Comparison of ENCODE assay signal across 8 cellular contexts in the genomic region with DNA sequence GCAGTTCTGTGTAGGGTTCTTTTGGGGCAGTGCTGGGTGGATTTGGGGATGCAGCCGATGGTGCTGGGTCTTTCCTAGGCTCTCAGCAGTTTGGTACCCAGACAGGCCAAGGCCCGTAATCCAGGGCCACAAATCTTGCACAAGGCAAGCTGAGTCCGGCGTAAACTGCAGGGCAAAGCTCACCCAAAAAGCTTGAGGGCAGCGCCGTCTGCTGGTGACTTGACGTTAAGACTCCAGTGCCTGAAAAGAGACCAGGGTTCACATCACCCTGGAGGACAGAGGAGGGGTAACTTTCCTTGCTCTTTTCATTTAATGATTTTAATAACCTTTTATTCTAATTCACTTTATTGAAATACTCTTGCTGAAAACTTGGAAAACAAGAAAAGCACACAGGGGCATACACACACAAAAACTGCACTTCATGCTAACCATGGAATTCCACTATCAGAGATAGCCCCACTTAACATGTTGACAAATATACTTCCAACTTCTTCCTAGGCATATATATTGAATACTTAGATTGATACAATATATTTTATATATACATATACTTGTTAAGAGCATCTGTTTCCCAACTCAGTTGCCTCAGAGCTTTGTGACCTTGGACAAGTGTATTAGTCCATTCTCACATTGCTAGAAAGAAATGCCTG. TPM values are rescaled to one million over a fixed set of nuclear protein-coding genes. Genes with fewer than 3 reads are reported as not detected.
DNase-seq lines count a peak whose midpoint lies in the region; ATAC-seq and TF ChIP-seq lines count a peak whose summit lies in the region.

No MANE protein-coding gene starts in this region.

- intact Hi-C loops in Panc1 (cut with micrococcal nuclease; ENCODE audit: unreplicated experiment), result loop anchor here (10.0 kb wide), 2 partner anchors 390 to 680 kb away; a partner anchor contains a TSS

- no peak overlapping the region for H3K4me3 Mint-ChIP-seq in activated T-cell treated with anti-CD3 and anti-CD28 coated beads, Interleukin-2, amount 50 U/mL, for 4 hours
- H3K4me3 Mint-ChIP-seq in nephron, result no peak overlapping the region

- no TSS peak for BruUV-seq in Panc1 (replicated peaks; lab: Mats Ljungman, UMichigan)

- peak overlapping the region in 1 of 3 experiments; percentile 2 for H3K27ac Mint-ChIP-seq in nephron

- CTCF ChIA-PET in Panc1 (lab: Charles Lee), result interaction anchor here (1.0 to 1.5 kb wide), 2 partner anchors 644 to 685 kb away, joined by 3 to 4 read pairs; no protein-coding TSS in a partner anchor

- no peaks in the 10 kb centered on the region for H3K79me2 ChIP-seq in fibroblast of lung (ENCODE audit: control insufficient read depth, insufficient read depth, low read length)

- no peaks in the 10 kb centered on the region for H3K4me1 Mint-ChIP-seq in activated T-cell treated with anti-CD3 and anti-CD28 coated beads, Interleukin-2, amount 50 U/mL, for 4 hours (ENCODE audit: low read depth)
- peaks cover 14% of the 10 kb centered on the region for H3K4me1 Mint-ChIP-seq in nephron

- H3K27ac ChIP-seq in Panc1 (ENCODE audit: low read length), result no peak overlapping the region
- no peak overlapping the region for H3K27ac ChIP-seq in fibroblast of lung (ENCODE audit: insufficient read depth, low read length)

- no peaks in the 10 kb centered on the region for H3K36me3 Mint-ChIP-seq in activated T-cell treated with anti-CD3 and anti-CD28 coated beads, Interleukin-2, amount 50 U/mL, for 4 hours (ENCODE audit: insufficient read depth)
- H3K36me3 Mint-ChIP-seq in nephron (ENCODE audit: low read depth), result no peaks in the 10 kb centered on the region

- H3K9me3 ChIP-seq in Panc1 (ENCODE audit: control insufficient read depth, insufficient read depth, low read depth, low read length) (no peaks in the 10 kb centered on the region), fibroblast of lung (ENCODE audit: control insufficient read depth, insufficient read depth, low read depth, low read length) (no peaks in the 10 kb centered on the region)

- H3K36me3 ChIP-seq in Panc1 (ENCODE audit: control insufficient read depth, insufficient read depth, low read length), result no peaks in the 10 kb centered on the region
- no peaks in the 10 kb centered on the region for H3K36me3 ChIP-seq in fibroblast of lung (ENCODE audit: control insufficient read depth, insufficient read depth, low read length)

- H3K4me3 ChIP-seq in GM12865 (ENCODE audit: low read depth, low read length), result no peak overlapping the region
- H3K4me3 ChIP-seq in Panc1 (ENCODE audit: low read depth in 2 of 2, low read length in 2 of 2), result no peak overlapping the region
- no peak overlapping the region for H3K4me3 ChIP-seq in fibroblast of lung (replicated peaks in 1 of 4; ENCODE audit: control extremely low read depth in 1 of 4, insufficient read depth in 1 of 4, low read depth in 3 of 4, low read length in 4 of 4)

- H3K9me3 Mint-ChIP-seq in activated T-cell treated with anti-CD3 and anti-CD28 coated beads, Interleukin-2, amount 50 U/mL, for 4 hours, result no peaks in the 10 kb centered on the region
- no peaks in the 10 kb centered on the region for H3K9me3 Mint-ChIP-seq in nephron

- TF ChIP-seq CTCF in GM12865 (IDR thresholded peaks at IDR 0.05; ENCODE audit: insufficient read depth, low read depth, low read length, missing control alignments) (peak; percentile 100), Panc1 (IDR thresholded peaks at IDR 0.05) (peak; percentile 97), fibroblast of lung (conservative IDR thresholded peaks at IDR 0.05 in 1 of 2, IDR thresholded peaks at IDR 0.05 in 1 of 2; ENCODE audit: low read depth in 1 of 2, low read length in 2 of 2) (peak; percentile 100), nephron (IDR thresholded peaks at IDR 0.05; ENCODE audit: unreplicated experiment in 3 of 3) (peak; percentile 95 to 97 (median 97))

- POLR2A ChIA-PET in Panc1 (lab: Charles Lee), result no interaction called here

- peaks cover 8% of the 10 kb centered on the region for H3K27me3 Mint-ChIP-seq in activated T-cell treated with anti-CD3 and anti-CD28 coated beads, Interleukin-2, amount 50 U/mL, for 4 hours (ENCODE audit: low read depth)
- H3K27me3 Mint-ChIP-seq in nephron (ENCODE audit: low read depth), result peaks cover 35% of the 10 kb centered on the region

- H2AFZ ChIP-seq in fibroblast of lung (ENCODE audit: low read length), result no peak overlapping the region

- in situ Hi-C loops in Panc1 (cut with HindIII; ENCODE audit: low pct_unique_long_range_greater_than_20kb, low sequenced_read_pairs), result no loop called here

- H4K20me1 ChIP-seq in fibroblast of lung (ENCODE audit: control insufficient read depth, extremely low read depth, insufficient read depth, low read length), result no peaks in the 10 kb centered on the region

- H3K27me3 ChIP-seq in Panc1 (ENCODE audit: control insufficient read depth, insufficient read depth, low read length), result peaks cover 3% of the 10 kb centered on the region; the same call in 1 of the 2 replicates
- peaks cover 3% of the 10 kb centered on the region for H3K27me3 ChIP-seq in fibroblast of lung (ENCODE audit: control insufficient read depth, insufficient read depth, low read length)

- ATAC-seq in Panc1, result peak; percentile 96
- ATAC-seq in activated T-cell treated with anti-CD3 and anti-CD28 coated beads, Interleukin-2, amount 50 U/mL, for 4 hours, result peak; percentile 78 to 90
- ATAC-seq in GM18868 (IDR thresholded peaks at IDR 0.05; ENCODE audit: unreplicated experiment), result no peak

- H3K4me2 ChIP-seq in fibroblast of lung (ENCODE audit: extremely low read depth, insufficient read depth, low read length), result no peak overlapping the region

- H3K4me1 ChIP-seq in Panc1 (ENCODE audit: control insufficient read depth, insufficient read depth, low read length) (no peaks in the 10 kb centered on the region), fibroblast of lung (ENCODE audit: control insufficient read depth, extremely low read depth, insufficient read depth, low read length) (no peaks in the 10 kb centered on the region)

- H3K9ac ChIP-seq in fibroblast of lung (ENCODE audit: insufficient read depth, low read length), result no peak overlapping the region

- peak; percentile 81 for DNase-seq in GM12865 (ENCODE audit: low read depth)
- DNase-seq in Kasumi-1 (lab: John Stamatoyannopoulos, UW), result peak; percentile 86 to 92
- peak; percentile 67 for DNase-seq in Panc1 (ENCODE audit: low read depth, low spot score)
- peak; percentile 57 for DNase-seq in activated T-cell treated with anti-CD3 and anti-CD28 coated beads, Interleukin-2, amount 50 U/mL, for 4 hours
- peak; percentile 47 to 77 for DNase-seq in fibroblast of lung (ENCODE audit: low read depth in 2 of 2)
- peak; percentile 31 to 68 (median 54) for DNase-seq in stimulated activated naive CD4-positive, alpha-beta T cell (lab: John Stamatoyannopoulos, UW)

RNA-seq across cellular contexts. Expression of a gene that starts 38.9 kb away (rescaled TPM):
- not detected for total RNA-seq in Panc1 (2021; ENCODE audit: unreplicated experiment)
- not detected for polyA plus RNA-seq in Panc1 (2012; ENCODE audit: insufficient read length)
- total RNA-seq in activated T-cell treated with anti-CD3 and anti-CD28 coated beads, Interleukin-2, amount 50 U/mL, for 4 hours, result not detected
- total RNA-seq in fibroblast of lung, result under 0.01 TPM in 2 replicates
- 0.03 TPM in 1 of 2 replicates, not detected in the other for polyA plus RNA-seq in fibroblast of lung
- polyA plus RNA-seq in fibroblast of lung (2012), result 0.03 TPM in 1 of 2 replicates, not detected in the other
- not detected in 2 replicates for polyA minus RNA-seq in fibroblast of lung (ENCODE audit: low replicate concordance)

RNA-seq across cellular contexts. Expression of a gene that starts 59.5 kb away (rescaled TPM):
- total RNA-seq in Panc1 (2021; ENCODE audit: unreplicated experiment) (22.9 TPM), fibroblast of lung (19.0 and 26.1 TPM in 2 replicates)
- polyA plus RNA-seq in Panc1 (2012; ENCODE audit: insufficient read length), result 17.6 TPM
- 10 to 100 TPM; 17.3 to 24.0 (median 17.3) TPM for total RNA-seq in activated T-cell treated with anti-CD3 and anti-CD28 coated beads, Interleukin-2, amount 50 U/mL, for 4 hours
- 8.8 and 10.2 TPM in 2 replicates for polyA plus RNA-seq in fibroblast of lung
- polyA plus RNA-seq in fibroblast of lung (2012), result 8.1 and 8.2 TPM in 2 replicates
- polyA minus RNA-seq in fibroblast of lung (ENCODE audit: low replicate concordance), result 37.6 and 49.5 TPM in 2 replicates
